In the genomic region with DNA sequence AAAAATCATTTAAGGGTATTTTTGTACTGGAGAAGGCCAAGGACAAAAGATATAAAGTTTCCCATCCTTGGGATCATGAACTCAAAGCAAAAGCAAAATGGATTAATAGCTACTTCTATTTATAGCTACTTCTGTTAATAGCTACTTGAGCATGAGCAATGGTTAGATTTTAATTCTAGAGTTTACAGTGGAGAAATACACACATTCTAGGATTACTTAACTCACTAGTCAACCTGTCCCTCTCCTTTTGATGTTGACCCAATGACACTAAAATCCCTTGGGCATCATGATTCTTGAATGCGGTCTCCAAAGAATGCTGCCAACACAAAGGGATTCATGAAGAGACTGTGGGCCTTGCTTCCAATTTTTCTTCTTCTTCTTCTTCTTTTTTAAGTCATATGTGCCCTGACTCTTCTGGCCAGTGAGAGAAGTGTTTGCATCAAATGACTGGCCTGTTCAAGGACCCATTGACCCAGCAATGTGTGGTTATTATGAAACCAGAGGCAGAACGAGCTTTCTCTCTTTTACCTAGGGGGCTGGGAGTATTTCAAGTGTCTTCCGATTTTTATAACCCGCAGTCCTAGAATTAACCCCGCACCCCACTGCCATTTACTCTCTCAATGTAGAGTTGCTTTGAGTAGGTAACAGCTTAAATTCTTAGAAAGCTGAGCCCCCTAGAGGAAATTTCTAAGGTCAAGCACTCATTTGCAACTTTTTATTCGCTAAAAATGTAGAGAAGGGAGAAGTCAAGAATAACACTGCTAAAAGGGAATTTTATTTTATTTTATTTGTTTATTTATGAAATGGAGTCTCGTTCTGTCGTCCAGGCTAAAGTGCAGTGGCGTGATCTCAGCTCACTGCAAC, we compare ENCODE assay signal across 19 cellular contexts. TPM values are rescaled to one million over a fixed set of nuclear protein-coding genes. Genes with fewer than 3 reads are reported as not detected.
DNase-seq lines count a peak whose midpoint lies in the region; ATAC-seq and TF ChIP-seq lines count a peak whose summit lies in the region.
"Had no signal": no experiment of that assay in that cellular context is flagged by ENCODE, and none has a peak within 500 bp of the region (broad histone marks: within the 10 kb centered on the region; RNA-seq: fewer than 3 reads in every experiment).

No MANE protein-coding gene starts in this region.

- H3K27me3 Mint-ChIP-seq in endodermal cell (ENCODE audit: insufficient read depth): peaks cover 3% of the 10 kb centered on the region
- H3K27me3 Mint-ChIP-seq in stimulated activated naive CD8-positive, alpha-beta T cell treated with anti-CD3 and anti-CD28 coated beads, Interleukin-15, amount 100 ng/mL, for 72 hours: no peaks in the 10 kb centered on the region

- 85 to 93% methylated on average over 5 to 9 of the region's 9 CpGs for WGBS in endodermal cell (ENCODE audit: insufficient coverage in 1 of 2, insufficient read length in 1 of 2), 2 experiments

- TF ChIP-seq CTCF in HFF-Myc (IDR thresholded peaks at IDR 0.05; ENCODE audit: low read depth, low read length, missing control alignments): peak; percentile 8
- peak; percentile 57 for TF ChIP-seq CTCF in endodermal cell (conservative IDR thresholded peaks at IDR 0.05)

- H3K27ac ChIP-seq in endodermal cell (ENCODE audit: low read depth, low read length): no peak overlapping the region
- H3K27ac ChIP-seq: A549 had no signal

- no peaks in the 10 kb centered on the region for H3K27me3 ChIP-seq in endodermal cell (ENCODE audit: control insufficient read depth, insufficient read depth, low read length, poor library complexity, severe bottlenecking)

- no peaks in the 10 kb centered on the region for H3K4me1 ChIP-seq in endodermal cell (ENCODE audit: control insufficient read depth, insufficient read depth, low read length)
- H3K4me1 ChIP-seq: A549 had no signal

- no peaks in the 10 kb centered on the region for H3K36me3 ChIP-seq in endodermal cell (ENCODE audit: control insufficient read depth, insufficient read depth, low read length)

- no peaks in the 10 kb centered on the region for H3K4me1 Mint-ChIP-seq in endodermal cell
- no peaks in the 10 kb centered on the region for H3K4me1 Mint-ChIP-seq in stimulated activated naive CD8-positive, alpha-beta T cell treated with anti-CD3 and anti-CD28 coated beads, Interleukin-15, amount 100 ng/mL, for 72 hours

- H3K36me3 Mint-ChIP-seq in endodermal cell (ENCODE audit: low read depth): no peaks in the 10 kb centered on the region
- H3K36me3 Mint-ChIP-seq: CD14-positive monocyte had no signal

- no peaks in the 10 kb centered on the region for H3K9me3 Mint-ChIP-seq in endodermal cell
- H3K9me3 Mint-ChIP-seq in stimulated activated naive CD8-positive, alpha-beta T cell treated with anti-CD3 and anti-CD28 coated beads, Interleukin-15, amount 100 ng/mL, for 72 hours: no peaks in the 10 kb centered on the region

- ATAC-seq in HG02678 (IDR thresholded peaks at IDR 0.05; ENCODE audit: unreplicated experiment) (no peak), GM21529 (IDR thresholded peaks at IDR 0.05; ENCODE audit: unreplicated experiment) (no peak)
- no peak for ATAC-seq in stimulated activated naive CD8-positive, alpha-beta T cell treated with anti-CD3 and anti-CD28 coated beads, Interleukin-15, amount 100 ng/mL, for 72 hours
- ATAC-seq: A549 had no signal

- H3K4me3 ChIP-seq in HFF-Myc (replicated peaks; ENCODE audit: low read depth, low read length) (no peak overlapping the region), endodermal cell (ENCODE audit: low read length) (no peak overlapping the region)
- H3K4me3 ChIP-seq: A549 had no signal

- peak; percentile 48 for DNase-seq in DMS79 (lab: John Stamatoyannopoulos, UW)
- DNase-seq in HFF-Myc (ENCODE audit: extremely low read depth, low read depth): no peak
- peak; percentile 50 for DNase-seq in NOMO-1 treated with DMSO at 0.1 percent for 48 hours (lab: John Stamatoyannopoulos, UW; ENCODE audit: unreplicated experiment)
- no peak for DNase-seq in endodermal cell
- no peak for DNase-seq in activated naive CD4-positive, alpha-beta T cell treated with anti-CD3 and anti-CD28 coated beads, Interleukin-2, amount 50 U/mL, for 16 hours
- no peak for DNase-seq in stimulated activated naive CD8-positive, alpha-beta T cell treated with anti-CD3 and anti-CD28 coated beads, Interleukin-15, amount 100 ng/mL, for 72 hours
- DNase-seq: COR-L47, DMS153, GOT3, IMR-90, NCI-H1048, NCI-H146, NCI-H446 treated with DMSO at 0.1 percent for 48 hours, NCI-H748 treated with DMSO at 0.1 percent for 48 hours had no signal

- H3K9me3 ChIP-seq in endodermal cell (ENCODE audit: control insufficient read depth, low read length): no peaks in the 10 kb centered on the region
- H3K9me3 ChIP-seq: A549 had no signal

- H3K4me3 Mint-ChIP-seq in endodermal cell: no peak overlapping the region
- no peak overlapping the region for H3K4me3 Mint-ChIP-seq in stimulated activated naive CD8-positive, alpha-beta T cell treated with anti-CD3 and anti-CD28 coated beads, Interleukin-15, amount 100 ng/mL, for 72 hours
- H3K4me3 Mint-ChIP-seq: CD14-positive monocyte had no signal

- no peak overlapping the region for H3K27ac Mint-ChIP-seq in endodermal cell
- H3K27ac Mint-ChIP-seq in stimulated activated naive CD8-positive, alpha-beta T cell treated with anti-CD3 and anti-CD28 coated beads, Interleukin-15, amount 100 ng/mL, for 72 hours: no peak overlapping the region
- H3K27ac Mint-ChIP-seq: CD14-positive monocyte had no signal

- H3K9ac ChIP-seq in endodermal cell (ENCODE audit: extremely low read depth, low read length, poor library complexity, severe bottlenecking): no peak overlapping the region

RNA-seq across cellular contexts. Expression of a gene that starts 34.6 kb away (rescaled TPM):
- under 1 TPM; 0.07 to 0.09 TPM for total RNA-seq in endodermal cell
- 0.18 TPM for polyA plus RNA-seq in endodermal cell (2013, experiment 1 of 2)
- 0.17 TPM for polyA plus RNA-seq in endodermal cell (2013, experiment 2 of 2)
- total RNA-seq: IMR-90, RPMI7951 had no signal

RNA-seq across cellular contexts. Expression of a gene that starts 46.0 kb away (rescaled TPM):
- total RNA-seq in endodermal cell: not detected
- not detected for polyA plus RNA-seq in endodermal cell (2013, experiment 1 of 2)
- not detected for polyA plus RNA-seq in endodermal cell (2013, experiment 2 of 2)
- total RNA-seq: IMR-90, RPMI7951 had no signal
- polyA plus RNA-seq: A549, IMR-90 had no signal

Comparison
In these comparisons a context has a peak if more than half of its experiments do, and no peak if none do; other contexts are left out.
1. DNase-seq: peak in DMS79 (single experiment) and NOMO-1 treated with DMSO at 0.1 percent for 48 hours (single experiment); none in HFF-Myc (single experiment), endodermal cell (single experiment), activated naive CD4-positive, alpha-beta T cell treated with anti-CD3 and anti-CD28 coated beads, Interleukin-2, amount 50 U/mL, for 16 hours (single experiment) and stimulated activated naive CD8-positive, alpha-beta T cell treated with anti-CD3 and anti-CD28 coated beads, Interleukin-15, amount 100 ng/mL, for 72 hours (0 of 2).